ENCODE assay signal across 18 cellular contexts in genomic region chr14:87014854-87015253, GRCh38.
DNase-seq lines count a peak whose midpoint lies in the region; ATAC-seq and TF ChIP-seq lines count a peak whose summit lies in the region.
"Had no signal": no experiment of that assay in that cellular context is flagged by ENCODE, and none has a peak within 500 bp of the region (broad histone marks: within the 10 kb centered on the region; RNA-seq: fewer than 3 reads in every experiment).

No MANE protein-coding gene starts in this region.

- H3K9me3 ChIP-seq in Karpas-422 (ENCODE audit: low read length), result no peaks in the 10 kb centered on the region
- no peaks in the 10 kb centered on the region for H3K9me3 ChIP-seq in smooth muscle cell (replicated peaks; ENCODE audit: low read depth)
- H3K9me3 ChIP-seq: lower lobe of right lung had no signal

- no peaks in the 10 kb centered on the region for H3K36me3 ChIP-seq in Karpas-422 (ENCODE audit: insufficient read depth, low read length)
- no peaks in the 10 kb centered on the region for H3K36me3 ChIP-seq in smooth muscle cell (ENCODE audit: low read depth)
- H3K36me3 ChIP-seq: cardiac muscle cell, lower lobe of right lung had no signal

- H3K9ac ChIP-seq in Karpas-422 (ENCODE audit: low read length), result no peak overlapping the region
- H3K9ac ChIP-seq in smooth muscle cell (ENCODE audit: low read depth), result no peak overlapping the region

- H3F3A ChIP-seq in smooth muscle cell (ENCODE audit: low read depth), result peaks cover 3% of the 10 kb centered on the region

- H3K79me2 ChIP-seq in Karpas-422 (ENCODE audit: low read length) (no peaks in the 10 kb centered on the region), smooth muscle cell (ENCODE audit: low read depth) (no peaks in the 10 kb centered on the region)

- DNase-seq in DMS 273 (lab: John Stamatoyannopoulos, UW; ENCODE audit: unreplicated experiment) (peak; percentile 19), DMS 273 treated with DMSO at 0.1 percent for 48 hours (lab: John Stamatoyannopoulos, UW) (no peak), Karpas-422 (peak; percentile 74), SK-MEL-5 (ENCODE audit: low read depth, low spot score) (peak; percentile 26), kidney tubule cell (ENCODE audit: low spot score) (peak; percentile 12), smooth muscle cell (lab: John Stamatoyannopoulos, UW; ENCODE audit: unreplicated experiment) (no peak), T-helper 9 cell (no peak)
- DNase-seq: activated CD4-positive, alpha-beta T cell treated with anti-CD3 and anti-CD28 coated beads for 48 hours; activated T-cell treated with anti-CD3 and anti-CD28 coated beads for 4 hours; CD4-positive, alpha-beta T cell; effector CD8-positive, alpha-beta T cell; lower lobe of right lung; naive thymus-derived CD8-positive, alpha-beta T cell; NCI-H345; right cardiac atrium; stimulated activated CD4-positive, alpha-beta T cell treated with anti-CD3 and anti-CD28 coated beads, Interleukin-2, amount 100 ng/mL, for 24 hours had no signal

- H3K4me3 ChIP-seq in Karpas-422 (ENCODE audit: low read length) (0 out of 2 replicates have a peak overlapping the region, but pooled peaks have one; percentile 4), smooth muscle cell (no peak overlapping the region)
- H3K4me3 ChIP-seq: cardiac muscle cell, lower lobe of right lung had no signal

- no peak for TF ChIP-seq CTCF in smooth muscle cell (IDR thresholded peaks at IDR 0.05; ENCODE audit: borderline replicate concordance, insufficient read depth, poor library complexity, severe bottlenecking)

- 78% methylated on average over 3 of the region's 3 CpGs for WGBS in smooth muscle cell (ENCODE audit: low lambda C conversion rate)

- ATAC-seq in HG02759 (IDR thresholded peaks at IDR 0.05; ENCODE audit: unreplicated experiment), result no peak
- ATAC-seq: lower lobe of right lung; naive thymus-derived CD8-positive, alpha-beta T cell; right cardiac atrium had no signal

- H3K4me2 ChIP-seq in Karpas-422 (ENCODE audit: low read depth, low read length, poor library complexity, severe bottlenecking) (peak overlapping the region; percentile 30), smooth muscle cell (no peak overlapping the region)

- peak overlapping the region; percentile 62 for H2AFZ ChIP-seq in Karpas-422 (ENCODE audit: low read length)
- no peak overlapping the region for H2AFZ ChIP-seq in smooth muscle cell (ENCODE audit: low read depth)

- H3K27me3 ChIP-seq in Karpas-422 (ENCODE audit: low read length) (no peaks in the 10 kb centered on the region), smooth muscle cell (ENCODE audit: low read depth) (no peaks in the 10 kb centered on the region)
- H3K27me3 ChIP-seq: cardiac muscle cell had no signal

- in situ Hi-C loops in SK-MEL-5 (cut with HindIII; ENCODE audit: low pct_unique_long_range_greater_than_20kb, low sequenced_read_pairs), result no loop called here

- no peaks in the 10 kb centered on the region for H4K20me1 ChIP-seq in Karpas-422 (ENCODE audit: insufficient read depth, low read depth, low read length)
- no peaks in the 10 kb centered on the region for H4K20me1 ChIP-seq in smooth muscle cell (ENCODE audit: low read depth)

- H3K4me1 ChIP-seq in Karpas-422 (ENCODE audit: low read length) (peaks cover 35% of the 10 kb centered on the region), smooth muscle cell (ENCODE audit: low read depth) (peaks cover 12% of the 10 kb centered on the region)
- H3K4me1 ChIP-seq: lower lobe of right lung had no signal

- H3K27ac ChIP-seq in Karpas-422 (ENCODE audit: low read length) (no peak overlapping the region), smooth muscle cell (ENCODE audit: low read depth) (no peak overlapping the region)
- H3K27ac ChIP-seq: cardiac muscle cell, lower lobe of right lung had no signal

- no peaks in the 10 kb centered on the region for H3K9me2 ChIP-seq in Karpas-422 (replicated peaks; ENCODE audit: insufficient read depth, low read length)

Comparison
In these comparisons a context has a peak if more than half of its experiments do, and no peak if none do; other contexts are left out.
1. DNase-seq: peak in DMS 273 (single experiment), Karpas-422 (single experiment), SK-MEL-5 (single experiment) and kidney tubule cell (single experiment); none in DMS 273 treated with DMSO at 0.1 percent for 48 hours (single experiment), smooth muscle cell (single experiment) and T-helper 9 cell (single experiment).